In genomic region chr20:45842169-45842812, GRCh38 we compare ENCODE assay signal across 1 cellular context.
TF ChIP-seq lines count a peak whose summit lies in the region.

No MANE protein-coding gene starts in this region.

TF ChIP-seq in endothelial cell of umbilical vein, 7 proteins besides CTCF, POLR2A, EP300 and RAD21:
- TF ChIP-seq EZH2 (IDR thresholded peaks at IDR 0.05; ENCODE audit: borderline replicate concordance, low read depth, low read length, severe bottlenecking), result no peak
- TF ChIP-seq FOS (IDR thresholded peaks at IDR 0.05; ENCODE audit: borderline replicate concordance, insufficient read depth, low read length), result no peak
- TF ChIP-seq MYC (IDR thresholded peaks at IDR 0.05; ENCODE audit: low read depth, low read length), result no peak
- no peak for TF ChIP-seq MAX (IDR thresholded peaks at IDR 0.05; ENCODE audit: insufficient read depth, insufficient read length)
- no peak for TF ChIP-seq GATA2 (IDR thresholded peaks at IDR 0.05; ENCODE audit: insufficient read depth, insufficient read length, low read depth, low read length)
- no peak for TF ChIP-seq JUN (IDR thresholded peaks at IDR 0.05; ENCODE audit: borderline replicate concordance, insufficient read depth, insufficient read length, low read depth)
- TF ChIP-seq POLR2AphosphoS5 (IDR thresholded peaks at IDR 0.05; ENCODE audit: insufficient read depth, low read depth, low read length), result no peak
TF ChIP-seq in endothelial cell of umbilical vein: peak in this region for 0.
